In genomic region chr19:2123682-2124387, GRCh38 we compare ENCODE assay signal across 11 cellular contexts. TPM values are rescaled to one million over a fixed set of nuclear protein-coding genes. Genes with fewer than 3 reads are reported as not detected.
DNase-seq lines count a peak whose midpoint lies in the region; ATAC-seq and TF ChIP-seq lines count a peak whose summit lies in the region.
"Had no signal": no experiment of that assay in that cellular context is flagged by ENCODE, and none has a peak within 500 bp of the region (broad histone marks: within the 10 kb centered on the region; RNA-seq: fewer than 3 reads in every experiment).

No MANE protein-coding gene starts in this region.

- H3K27me3 ChIP-seq in IMR-90 (ENCODE audit: control insufficient read depth, insufficient read depth, low read length) (no peaks in the 10 kb centered on the region), sigmoid colon (no peaks in the 10 kb centered on the region)
- H3K27me3 ChIP-seq: tibial nerve had no signal

- no peak overlapping the region for H3K14ac ChIP-seq in IMR-90 (replicated peaks; ENCODE audit: low read depth, low read length)

- POLR2A ChIA-PET in IMR-90 (lab: Charles Lee; ENCODE audit: unreplicated experiment) = no interaction called here

- H2BK5ac ChIP-seq in IMR-90 (ENCODE audit: low read depth, low read length, poor library complexity, severe bottlenecking) = no peak overlapping the region

- no peaks in the 10 kb centered on the region for H3K9me3 ChIP-seq in IMR-90 (ENCODE audit: control insufficient read depth, insufficient read depth, low read length)
- H3K9me3 ChIP-seq in sigmoid colon = no peaks in the 10 kb centered on the region
- H3K9me3 ChIP-seq: tibial nerve had no signal

- no peak overlapping the region for H4K91ac ChIP-seq in IMR-90 (ENCODE audit: insufficient read depth, low read depth, low read length)

- TF ChIP-seq POLR2A in IMR-90 (IDR thresholded peaks at IDR 0.05; ENCODE audit: low read depth, low read length) = no peak
- TF ChIP-seq POLR2A in sigmoid colon (IDR thresholded peaks at IDR 0.05) = no peak

- H3K36me3 ChIP-seq in IMR-90 (ENCODE audit: control insufficient read depth, insufficient read depth, low read length) (peaks cover 70% of the 10 kb centered on the region), sigmoid colon (peaks cover 19 to 94% (median 60%) of the 10 kb centered on the region in 4 donors)

- H3K4ac ChIP-seq in IMR-90 (ENCODE audit: low read depth, low read length) = no peak overlapping the region

- DNase-seq in IMR-90 (no peak), astrocyte of the hippocampus (ENCODE audit: low read depth, low spot score) (peak; percentile 32), myocyte (ENCODE audit: low read depth) (peak; percentile 26), sigmoid colon (no peak)
- DNase-seq: amniotic stem cell, NCI-H1417, NCI-H82 had no signal

- H2AK9ac ChIP-seq in IMR-90 (replicated peaks; ENCODE audit: low read depth, low read length, poor library complexity) = no peak overlapping the region

- H4K8ac ChIP-seq in IMR-90 (ENCODE audit: low read depth in 2 of 2, low read length in 2 of 2) = no peak overlapping the region

- no peak overlapping the region for H3K56ac ChIP-seq in IMR-90 (ENCODE audit: extremely low read depth, insufficient read depth, low read length)

- peaks cover 7% of the 10 kb centered on the region; the same call in 1 of the 2 replicates for H3K9me1 ChIP-seq in IMR-90 (ENCODE audit: insufficient read depth, low read length)

- H3K27ac ChIP-seq in IMR-90 (ENCODE audit: insufficient read depth, low read length) (no peak overlapping the region), sigmoid colon (no peak overlapping the region)
- H3K27ac ChIP-seq: tibial nerve had no signal

- no TSS peak for BruUV-seq in IMR-90 (replicated peaks; lab: Mats Ljungman, UMichigan)

- no peak overlapping the region for H2BK15ac ChIP-seq in IMR-90 (ENCODE audit: low read depth, low read length)

- peaks cover 1 to 54% of the 10 kb centered on the region in 2 experiments; a peak in 3 of 4 replicates for H3K79me1 ChIP-seq in IMR-90 (ENCODE audit: low read depth in 1 of 2, low read length in 2 of 2)

- no peak overlapping the region for H4K5ac ChIP-seq in IMR-90 (ENCODE audit: low read depth, low read length)

- no peak overlapping the region for H2BK120ac ChIP-seq in IMR-90 (ENCODE audit: low read depth, low read length)

- no peak overlapping the region for H2BK20ac ChIP-seq in IMR-90 (ENCODE audit: low read depth, low read length)

- H2AFZ ChIP-seq in IMR-90 (replicated peaks; ENCODE audit: low read length, poor library complexity) = no peak overlapping the region

- in situ Hi-C loops in IMR-90 (cut with MboI; ENCODE audit: low sequenced_read_pairs) = no loop called here

- WGBS in IMR-90 (ENCODE audit: extremely low coverage in 2 of 2, insufficient read length in 1 of 2), 2 experiments = 90% methylated on average over 2 of the region's 25 CpGs; no CpG with 5 or more reads in 1 of the 2 experiments
- 93 to 97% methylated on average over 25 of the region's 25 CpGs for WGBS in sigmoid colon, 2 donors

- TF ChIP-seq RAD21 in IMR-90 (IDR thresholded peaks at IDR 0.05; ENCODE audit: low read length) = no peak

- no peak for TF ChIP-seq EP300 in sigmoid colon (IDR thresholded peaks at IDR 0.05)

- no peak overlapping the region for H3K18ac ChIP-seq in IMR-90 (ENCODE audit: low read depth, low read length)

- H4K20me1 ChIP-seq in IMR-90 (ENCODE audit: insufficient read depth, low read length) = peaks cover 52% of the 10 kb centered on the region

- TF ChIP-seq CTCF in IMR-90 (conservative IDR thresholded peaks at IDR 0.05; ENCODE audit: low read depth, low read length) (no peak), sigmoid colon (IDR thresholded peaks at IDR 0.05) (no peak)

- H3K9ac ChIP-seq in IMR-90 (ENCODE audit: low read depth, low read length) = no peak overlapping the region

- no peak overlapping the region for H3K4me3 ChIP-seq in IMR-90 (ENCODE audit: insufficient read depth, low read depth, low read length)
- H3K4me3 ChIP-seq in sigmoid colon = no peak overlapping the region
- H3K4me3 ChIP-seq: tibial nerve had no signal

- no peak overlapping the region for H3K23ac ChIP-seq in IMR-90 (ENCODE audit: low read depth, low read length)

- H3K4me1 ChIP-seq in IMR-90 (ENCODE audit: control insufficient read depth, insufficient read depth, low read length) = no peaks in the 10 kb centered on the region
- H3K4me1 ChIP-seq in sigmoid colon = no peaks in the 10 kb centered on the region
- H3K4me1 ChIP-seq: tibial nerve had no signal

- dilution Hi-C loops in IMR-90 (cut with HindIII; ENCODE audit: low sequenced_read_pairs, unreplicated experiment) = no loop called here

- ATAC-seq in IMR-90 (ENCODE audit: low read depth) = peak; percentile 56
- no peak for ATAC-seq in HG03460 (IDR thresholded peaks at IDR 0.05; ENCODE audit: unreplicated experiment)
- ATAC-seq in HG03469 (IDR thresholded peaks at IDR 0.05; ENCODE audit: unreplicated experiment) = no peak
- ATAC-seq: sciatic nerve had no signal

- no peak overlapping the region for H2AK5ac ChIP-seq in IMR-90 (ENCODE audit: low read depth, low read length)

- H3K4me2 ChIP-seq in IMR-90 (ENCODE audit: low read depth, low read length) = no peak overlapping the region

- intact Hi-C loops in IMR-90 (cut with micrococcal nuclease) = no loop called here
- intact Hi-C loops in sigmoid colon (cut with DNase I) = no loop called here

- CTCF ChIA-PET in IMR-90 (lab: Yijun Ruan, JAX) = no interaction called here

TF ChIP-seq in IMR-90, 13 proteins besides CTCF, POLR2A, EP300 and RAD21:
- TF ChIP-seq BHLHE40 (IDR thresholded peaks at IDR 0.05; ENCODE audit: low read depth, low read length) = no peak
- TF ChIP-seq SMC3 (IDR thresholded peaks at IDR 0.05; ENCODE audit: low read depth, low read length) = no peak

RNA-seq across cellular contexts. Expression of gene IZUMO4, which starts 27.1 kb away (rescaled TPM):
- total RNA-seq in IMR-90 (2012; rRNA removed) (0.56 and 0.72 TPM in 2 replicates), myocyte (7.2 and 8.2 TPM in 2 replicates), sigmoid colon (1 to 10 TPM; 2.3 to 6.0 (median 4.6) TPM)
- polyA plus RNA-seq in IMR-90 (2012; rRNA removed) (2.8 and 3.4 TPM in 2 replicates), sigmoid colon (1 to 10 TPM; 2.4 to 8.5 (median 3.5) TPM)
- polyA plus RNA-seq in IMR-90 (2012; cell fraction: cytosol; rRNA removed) = 0.37 and 1.5 TPM in 2 replicates
- polyA plus RNA-seq in IMR-90 (2012; cell fraction: nucleus; rRNA removed; ENCODE audit: low replicate concordance) = 19.5 and 47.8 TPM in 2 replicates
- polyA plus RNA-seq in myocyte (2012) = 6.2 TPM

RNA-seq across cellular contexts. Expression of gene AP3D1, which starts 27.5 kb away (rescaled TPM):
- total RNA-seq in IMR-90 (2012; rRNA removed) (75.3 and 76.1 TPM in 2 replicates), myocyte (109 and 114 TPM in 2 replicates), sigmoid colon (10 to 100 TPM; 43.1 to 83.1 (median 51.2) TPM)
- polyA plus RNA-seq in IMR-90 (2012; rRNA removed) (129 and 132 TPM in 2 replicates), sigmoid colon (100 to 1,000 TPM in 1 of 3 donors, 10 to 100 TPM in 2; 47.4 to 127 (median 72.6) TPM)
- 112 and 149 TPM in 2 replicates for polyA plus RNA-seq in IMR-90 (2012; cell fraction: cytosol; rRNA removed)
- 165 and 397 TPM in 2 replicates for polyA plus RNA-seq in IMR-90 (2012; cell fraction: nucleus; rRNA removed; ENCODE audit: low replicate concordance)
- 129 TPM for polyA plus RNA-seq in myocyte (2012)

RNA-seq across cellular contexts. Expression of gene MOB3A, which starts 27.7 kb away (rescaled TPM):
- total RNA-seq in IMR-90 (2012; rRNA removed) (8.9 and 9.3 TPM in 2 replicates), myocyte (17.6 and 22.4 TPM in 2 replicates), sigmoid colon (10 to 100 TPM; 25.7 to 65.4 (median 32.0) TPM)
- polyA plus RNA-seq in IMR-90 (2012; rRNA removed) (26.5 and 28.8 TPM in 2 replicates), sigmoid colon (10 to 100 TPM; 14.4 to 36.1 (median 14.6) TPM)
- 20.4 and 29.9 TPM in 2 replicates for polyA plus RNA-seq in IMR-90 (2012; cell fraction: cytosol; rRNA removed)
- 15.3 and 28.7 TPM in 2 replicates for polyA plus RNA-seq in IMR-90 (2012; cell fraction: nucleus; rRNA removed; ENCODE audit: low replicate concordance)
- polyA plus RNA-seq in myocyte (2012) = 20.7 TPM

RNA-seq across cellular contexts. Expression of gene DOT1L, which starts 39.9 kb away (rescaled TPM):
- total RNA-seq in IMR-90 (2012; rRNA removed) (2.5 TPM in 2 replicates), myocyte (7.9 and 8.3 TPM in 2 replicates), sigmoid colon (1 to 10 TPM; 4.6 to 8.0 (median 6.3) TPM)
- polyA plus RNA-seq in IMR-90 (2012; rRNA removed) (12.6 and 22.0 TPM in 2 replicates), sigmoid colon (10 to 100 TPM in 2 of 3 donors, 1 to 10 TPM in 1; 6.9 to 26.0 (median 12.6) TPM)
- 10.1 and 10.4 TPM in 2 replicates for polyA plus RNA-seq in IMR-90 (2012; cell fraction: cytosol; rRNA removed)
- polyA plus RNA-seq in IMR-90 (2012; cell fraction: nucleus; rRNA removed; ENCODE audit: low replicate concordance) = 43.0 and 136 TPM in 2 replicates
- 8.2 TPM for polyA plus RNA-seq in myocyte (2012)

Comparison
In these comparisons a context has a peak if more than half of its experiments do, and no peak if none do; other contexts are left out.
1. DNase-seq: peak in astrocyte of the hippocampus (single experiment) and myocyte (single experiment); none in IMR-90 (single experiment) and sigmoid colon (single experiment).